Comparison of ENCODE assay signal across 18 cellular contexts in genomic region chr5:464843-465590, GRCh38. TPM values are rescaled to one million over a fixed set of nuclear protein-coding genes. Genes with fewer than 3 reads are reported as not detected.
DNase-seq lines count a peak whose midpoint lies in the region; ATAC-seq and TF ChIP-seq lines count a peak whose summit lies in the region.
"Had no signal": no experiment of that assay in that cellular context is flagged by ENCODE, and none has a peak within 500 bp of the region (broad histone marks: within the 10 kb centered on the region; RNA-seq: fewer than 3 reads in every experiment).

No MANE protein-coding gene starts in this region.

- no peaks in the 10 kb centered on the region for H3K9me3 Mint-ChIP-seq in activated T-cell treated with anti-CD3 and anti-CD28 coated beads, Interleukin-2, amount 50 U/mL, for 24 hours
- no peaks in the 10 kb centered on the region for H3K9me3 Mint-ChIP-seq in activated T-cell treated with anti-CD3 and anti-CD28 coated beads, Interleukin-2, amount 50 U/mL, for 72 hours
- no peaks in the 10 kb centered on the region for H3K9me3 Mint-ChIP-seq in stimulated activated memory B cell treated with anti-CD40 and anti-IgM and Interleukin-4, amounts not matched to agents 10 μg/mL and 1 μg/mL and 100 μg/mL, for 72 hours
- H3K9me3 Mint-ChIP-seq: GM23338 had no signal

- POLR2A ChIA-PET in RWPE1 (lab: Yijun Ruan, JAX; ENCODE audit: low non-redundant PET): interaction anchor here (0.7 kb wide), 1 partner anchor 149 kb away, joined by 3 read pairs; no protein-coding TSS in a partner anchor

- H3K27ac Mint-ChIP-seq in activated T-cell treated with anti-CD3 and anti-CD28 coated beads, Interleukin-2, amount 50 U/mL, for 24 hours: peak overlapping the region; percentile 90
- H3K27ac Mint-ChIP-seq in activated T-cell treated with anti-CD3 and anti-CD28 coated beads, Interleukin-2, amount 50 U/mL, for 72 hours: no peak overlapping the region
- peak overlapping the region; percentile 28 for H3K27ac Mint-ChIP-seq in stimulated activated memory B cell treated with anti-CD40 and anti-IgM and Interleukin-4, amounts not matched to agents 10 μg/mL and 1 μg/mL and 100 μg/mL, for 72 hours
- H3K27ac Mint-ChIP-seq: GM23338 had no signal

- intact Hi-C loops in left ventricle myocardium superior (cut with micrococcal nuclease): no loop called here

- CTCF ChIA-PET in RWPE1 (lab: Yijun Ruan, JAX): interaction anchor here (0.5 kb wide), 1 partner anchor 8 kb away, joined by 4 read pairs; no protein-coding TSS in a partner anchor

- no peak overlapping the region for H3K4me3 Mint-ChIP-seq in activated T-cell treated with anti-CD3 and anti-CD28 coated beads, Interleukin-2, amount 50 U/mL, for 24 hours
- peak overlapping the region in 1 of 2 donors; percentile 42 for H3K4me3 Mint-ChIP-seq in activated T-cell treated with anti-CD3 and anti-CD28 coated beads, Interleukin-2, amount 50 U/mL, for 72 hours
- no peak overlapping the region for H3K4me3 Mint-ChIP-seq in stimulated activated memory B cell treated with anti-CD40 and anti-IgM and Interleukin-4, amounts not matched to agents 10 μg/mL and 1 μg/mL and 100 μg/mL, for 72 hours
- H3K4me3 Mint-ChIP-seq: GM23338 had no signal

- DNase-seq in activated T-cell treated with anti-CD3 and anti-CD28 coated beads, Interleukin-2, amount 50 U/mL, for 24 hours: peak; percentile 26
- DNase-seq in activated T-cell treated with anti-CD3 and anti-CD28 coated beads, Interleukin-2, amount 50 U/mL, for 72 hours: no peak
- DNase-seq in RWPE1 (ENCODE audit: low spot score): no peak
- DNase-seq in left ventricle myocardium superior: peak; percentile 34
- no peak for DNase-seq in NK-92 treated with Interleukin-12 subunit alpha and Interleukin-12 subunit beta, amount 100 ng/mL, for 24 hours (lab: John Stamatoyannopoulos, UW)
- DNase-seq: effector memory CD4-positive, alpha-beta T cell; NCI-H1105 treated with DMSO at 0.1 percent for 48 hours; NCI-H2171; occipital lobe; RPMI8226 had no signal

- H3K27me3 Mint-ChIP-seq in activated T-cell treated with anti-CD3 and anti-CD28 coated beads, Interleukin-2, amount 50 U/mL, for 24 hours: no peaks in the 10 kb centered on the region
- no peaks in the 10 kb centered on the region for H3K27me3 Mint-ChIP-seq in activated T-cell treated with anti-CD3 and anti-CD28 coated beads, Interleukin-2, amount 50 U/mL, for 72 hours (ENCODE audit: low read depth)
- no peaks in the 10 kb centered on the region for H3K27me3 Mint-ChIP-seq in stimulated activated memory B cell treated with anti-CD40 and anti-IgM and Interleukin-4, amounts not matched to agents 10 μg/mL and 1 μg/mL and 100 μg/mL, for 72 hours

- no peak for TF ChIP-seq CTCF in RWPE1 (conservative IDR thresholded peaks at IDR 0.05; ENCODE audit: low read depth)

- peak overlapping the region; percentile 4; the same call in 1 of the 2 replicates for H3K27ac ChIP-seq in RWPE1
- H3K27ac ChIP-seq: A549, cardiac muscle cell, hepatocyte, KMS-11 had no signal

- peaks cover 88% of the 10 kb centered on the region for H3K36me3 Mint-ChIP-seq in activated T-cell treated with anti-CD3 and anti-CD28 coated beads, Interleukin-2, amount 50 U/mL, for 24 hours (ENCODE audit: low read depth)
- peaks cover 15 to 28% of the 10 kb centered on the region in 2 donors for H3K36me3 Mint-ChIP-seq in activated T-cell treated with anti-CD3 and anti-CD28 coated beads, Interleukin-2, amount 50 U/mL, for 72 hours (ENCODE audit: insufficient read depth in 2 of 2)
- H3K36me3 Mint-ChIP-seq in stimulated activated memory B cell treated with anti-CD40 and anti-IgM and Interleukin-4, amounts not matched to agents 10 μg/mL and 1 μg/mL and 100 μg/mL, for 72 hours: peaks cover 84% of the 10 kb centered on the region

- ATAC-seq in activated T-cell treated with anti-CD3 and anti-CD28 coated beads, Interleukin-2, amount 50 U/mL, for 72 hours (replicated peaks in 1 of 2): no peak
- ATAC-seq in left ventricle myocardium superior (peak; percentile 7), HG03442 (IDR thresholded peaks at IDR 0.05; ENCODE audit: unreplicated experiment) (no peak), GM21723 (IDR thresholded peaks at IDR 0.05; ENCODE audit: unreplicated experiment) (no peak)
- ATAC-seq in stimulated activated memory B cell treated with anti-CD40 and anti-IgM and Interleukin-4, amounts not matched to agents 10 μg/mL and 1 μg/mL and 100 μg/mL, for 72 hours: no peak
- ATAC-seq: A549, GM23338 had no signal

- peaks cover 50% of the 10 kb centered on the region for H3K4me1 Mint-ChIP-seq in activated T-cell treated with anti-CD3 and anti-CD28 coated beads, Interleukin-2, amount 50 U/mL, for 24 hours (ENCODE audit: low read depth)
- peaks cover 44% of the 10 kb centered on the region for H3K4me1 Mint-ChIP-seq in activated T-cell treated with anti-CD3 and anti-CD28 coated beads, Interleukin-2, amount 50 U/mL, for 72 hours (ENCODE audit: low read depth)
- H3K4me1 Mint-ChIP-seq in stimulated activated memory B cell treated with anti-CD40 and anti-IgM and Interleukin-4, amounts not matched to agents 10 μg/mL and 1 μg/mL and 100 μg/mL, for 72 hours: peaks cover 52% of the 10 kb centered on the region
- H3K4me1 Mint-ChIP-seq: GM23338 had no signal

RNA-seq across cellular contexts. Expression of gene EXOC3, which starts 22.0 kb away (rescaled TPM):
- total RNA-seq in activated T-cell treated with anti-CD3 and anti-CD28 coated beads, Interleukin-2, amount 50 U/mL, for 72 hours: 10 to 100 TPM; 60.1 to 78.2 TPM
- 49.1 TPM for total RNA-seq in left ventricle myocardium superior

RNA-seq across cellular contexts. Expression of gene SLC9A3, which starts 59.2 kb away (rescaled TPM):
- 1 to 10 TPM; 1.3 to 1.8 TPM for total RNA-seq in activated T-cell treated with anti-CD3 and anti-CD28 coated beads, Interleukin-2, amount 50 U/mL, for 72 hours
- 1.3 TPM for total RNA-seq in left ventricle myocardium superior

Comparison
In these comparisons a context has a peak if more than half of its experiments do, and no peak if none do; other contexts are left out.
1. DNase-seq: peak in activated T-cell treated with anti-CD3 and anti-CD28 coated beads, Interleukin-2, amount 50 U/mL, for 24 hours (single experiment) and left ventricle myocardium superior (single experiment); none in activated T-cell treated with anti-CD3 and anti-CD28 coated beads, Interleukin-2, amount 50 U/mL, for 72 hours (0 of 2), RWPE1 (single experiment) and NK-92 treated with Interleukin-12 subunit alpha and Interleukin-12 subunit beta, amount 100 ng/mL, for 24 hours (single experiment).